15 cellular contexts compared by ENCODE assay signal in genomic region chr20:58688414-58688813, GRCh38.
"Had no signal": no experiment of that assay in that cellular context is flagged by ENCODE, and none has a peak within 500 bp of the region (broad histone marks: within the 10 kb centered on the region; RNA-seq: fewer than 3 reads in every experiment).

No MANE protein-coding gene starts in this region.

- H3K27me3 ChIP-seq: adrenal gland, esophagus muscularis mucosa, spleen, suprapubic skin had no signal

- H3K36me3 ChIP-seq: adrenal gland, left ventricle myocardium inferior had no signal

- ATAC-seq: activated T-cell treated with anti-CD3 and anti-CD28 coated beads, Interleukin-2, amount 50 U/mL, for 4 hours; mucosa of descending colon; naive thymus-derived CD8-positive, alpha-beta T cell; sciatic nerve had no signal

- H3K27me3 Mint-ChIP-seq: activated CD4-positive, alpha-beta memory T cell treated with anti-CD3 and anti-CD28 coated beads, Interleukin-2, amount 10 ng/mL, durations not matched to agents 7 days and 5 days; naive thymus-derived CD8-positive, alpha-beta T cell; stimulated activated naive CD8-positive, alpha-beta T cell treated with anti-CD3 and anti-CD28 coated beads, Interleukin-15, Interleukin-2, amounts not matched to agents 100 ng/mL and 50 ng/mL, for 24 hours had no signal

- FAIRE-seq: endometrium had no signal

- H3K9me3 Mint-ChIP-seq: activated CD4-positive, alpha-beta memory T cell treated with anti-CD3 and anti-CD28 coated beads, Interleukin-2, amount 10 ng/mL, durations not matched to agents 7 days and 5 days; activated T-cell treated with anti-CD3 and anti-CD28 coated beads, Interleukin-2, amount 50 U/mL, for 4 hours; naive thymus-derived CD8-positive, alpha-beta T cell; stimulated activated naive CD8-positive, alpha-beta T cell treated with anti-CD3 and anti-CD28 coated beads, Interleukin-15, Interleukin-2, amounts not matched to agents 100 ng/mL and 50 ng/mL, for 24 hours had no signal

- H3K4me3 ChIP-seq: adrenal gland, esophagus muscularis mucosa, left ventricle myocardium inferior, mucosa of descending colon, spleen, suprapubic skin had no signal

- H3K27ac Mint-ChIP-seq: activated CD4-positive, alpha-beta memory T cell treated with anti-CD3 and anti-CD28 coated beads, Interleukin-2, amount 10 ng/mL, durations not matched to agents 7 days and 5 days; stimulated activated naive CD8-positive, alpha-beta T cell treated with anti-CD3 and anti-CD28 coated beads, Interleukin-15, Interleukin-2, amounts not matched to agents 100 ng/mL and 50 ng/mL, for 24 hours had no signal

- H3K27ac ChIP-seq: adrenal gland, esophagus muscularis mucosa, left ventricle myocardium inferior, suprapubic skin had no signal

- DNase-seq: activated CD4-positive, alpha-beta memory T cell treated with anti-CD3 and anti-CD28 coated beads, Interleukin-2, amount 10 ng/mL, durations not matched to agents 7 days and 5 days; activated effector memory CD4-positive, alpha-beta T cell treated with Interleukin-2 at 50 U/mL for 16 hours; activated naive CD4-positive, alpha-beta T cell treated with anti-CD3 and anti-CD28 coated beads, Interleukin-2, amount 50 U/mL, for 16 hours; activated T-cell treated with anti-CD3 and anti-CD28 coated beads, Interleukin-2, amount 50 U/mL, for 4 hours; mucosa of descending colon; naive thymus-derived CD8-positive, alpha-beta T cell; spleen; trophoblast cell had no signal

- H3K4me3 Mint-ChIP-seq: activated CD4-positive, alpha-beta memory T cell treated with anti-CD3 and anti-CD28 coated beads, Interleukin-2, amount 10 ng/mL, durations not matched to agents 7 days and 5 days; activated T-cell treated with anti-CD3 and anti-CD28 coated beads, Interleukin-2, amount 50 U/mL, for 4 hours; stimulated activated naive CD8-positive, alpha-beta T cell treated with anti-CD3 and anti-CD28 coated beads, Interleukin-15, Interleukin-2, amounts not matched to agents 100 ng/mL and 50 ng/mL, for 24 hours had no signal

- H3K9me3 ChIP-seq: adrenal gland, esophagus muscularis mucosa, left ventricle myocardium inferior, mucosa of descending colon, spleen, suprapubic skin had no signal
